Comparison of ENCODE assay signal across 14 cellular contexts in genomic region chr10:7915923-7916322, GRCh38.
DNase-seq lines count a peak whose midpoint lies in the region; ATAC-seq, FAIRE-seq and TF ChIP-seq lines count a peak whose summit lies in the region.
"Had no signal": no experiment of that assay in that cellular context is flagged by ENCODE, and none has a peak within 500 bp of the region (broad histone marks: within the 10 kb centered on the region; RNA-seq: fewer than 3 reads in every experiment).

No MANE protein-coding gene starts in this region.

- no peak overlapping the region for H3K4me3 ChIP-seq in GM23248
- H3K4me3 ChIP-seq in bronchial epithelial cell (ENCODE audit: low read depth, low read length), result no peak overlapping the region
- H3K4me3 ChIP-seq in mucosa of descending colon, result no peak overlapping the region
- H3K4me3 ChIP-seq: thoracic aorta had no signal

- no peaks in the 10 kb centered on the region for H3K9me2 ChIP-seq in GM23248 (ENCODE audit: insufficient read depth)

- DNase-seq in GM23248 (peak; percentile 36), NCI-H1092 treated with DMSO at 0.1 percent for 48 hours (lab: John Stamatoyannopoulos, UW) (peak; percentile 49), bronchial epithelial cell (ENCODE audit: low read depth) (peak; percentile 7), mucosa of descending colon (peak in 1 of 3 donors; percentile 52), NOMO-1 treated with DMSO at 0.1 percent for 48 hours (lab: John Stamatoyannopoulos, UW; ENCODE audit: unreplicated experiment) (no peak)
- DNase-seq in central memory CD4-positive, alpha-beta T cell, result no peak
- DNase-seq: activated CD4-positive, alpha-beta memory T cell treated with anti-CD3 and anti-CD28 coated beads for 36 hours; activated effector memory CD4-positive, alpha-beta T cell treated with Interleukin-2 at 50 U/mL for 16 hours; Caco-2; endodermal cell; NCI-H446 treated with DMSO at 0.1 percent for 48 hours; stimulated activated CD4-positive, alpha-beta T cell treated with anti-CD3 and anti-CD28 coated beads, Interleukin-12 subunit alpha, Interleukin-12 subunit beta, amount 100 ng/mL, for 4 hours had no signal

- intact Hi-C loops in mucosa of descending colon (cut with DNase I, micrococcal nuclease), result no loop called here

- H3K27me3 ChIP-seq in GM23248 (replicated peaks; ENCODE audit: insufficient read depth), result no peaks in the 10 kb centered on the region
- no peaks in the 10 kb centered on the region for H3K27me3 ChIP-seq in bronchial epithelial cell (ENCODE audit: control insufficient read depth, insufficient read depth, low read length)

- no peak for TF ChIP-seq CTCF in bronchial epithelial cell (IDR thresholded peaks at IDR 0.05; ENCODE audit: insufficient read depth, low read length, severe bottlenecking)
- TF ChIP-seq CTCF in mucosa of descending colon (IDR thresholded peaks at IDR 0.05), result no peak

- H3K4me2 ChIP-seq in GM23248 (ENCODE audit: unreplicated experiment), result no peak overlapping the region

- H4K20me1 ChIP-seq in GM23248 (ENCODE audit: insufficient read depth), result no peaks in the 10 kb centered on the region

- peaks cover 18% of the 10 kb centered on the region; the same call in 1 of the 2 replicates for H3K79me2 ChIP-seq in GM23248 (ENCODE audit: insufficient read depth)

- no peak overlapping the region for H3K27ac ChIP-seq in GM23248
- H3K27ac ChIP-seq: thoracic aorta had no signal

- H2AFZ ChIP-seq in GM23248, result no peak overlapping the region

- no peak for FAIRE-seq in bronchial epithelial cell (lab: Jason Lieb, UNC)

- ATAC-seq in mucosa of descending colon (peak; percentile 77), GM18870 (IDR thresholded peaks at IDR 0.05; ENCODE audit: unreplicated experiment) (no peak)

- H3K9me3 ChIP-seq in GM23248 (ENCODE audit: low read depth) (no peaks in the 10 kb centered on the region), mucosa of descending colon (no peaks in the 10 kb centered on the region)
- H3K9me3 ChIP-seq: Caco-2, thoracic aorta had no signal

- no peaks in the 10 kb centered on the region for H3F3A ChIP-seq in GM23248 (ENCODE audit: insufficient read depth)

- H3K4me1 ChIP-seq in GM23248 (ENCODE audit: insufficient read depth) (peaks cover 5% of the 10 kb centered on the region; the same call in 1 of the 2 replicates), mucosa of descending colon (ENCODE audit: low read depth) (no peaks in the 10 kb centered on the region)
- H3K4me1 ChIP-seq: Caco-2 had no signal

- no peak overlapping the region for H3K9ac ChIP-seq in GM23248

- H3K36me3 ChIP-seq in GM23248 (ENCODE audit: low read depth) (no peaks in the 10 kb centered on the region), bronchial epithelial cell (ENCODE audit: control insufficient read depth, insufficient read depth, low read length) (no peaks in the 10 kb centered on the region), mucosa of descending colon (ENCODE audit: low read depth) (no peaks in the 10 kb centered on the region)
- H3K36me3 ChIP-seq: thoracic aorta had no signal

- in situ Hi-C loops in GM23248 (cut with MboI), result no loop called here

Comparison
In these comparisons a context has a peak if more than half of its experiments do, and no peak if none do; other contexts are left out.
1. DNase-seq: peak in GM23248 (single experiment), NCI-H1092 treated with DMSO at 0.1 percent for 48 hours (single experiment) and bronchial epithelial cell (single experiment); none in central memory CD4-positive, alpha-beta T cell (single experiment) and NOMO-1 treated with DMSO at 0.1 percent for 48 hours (single experiment).